24 cellular contexts compared by ENCODE assay signal in genomic region chr3:38597502-38598060, GRCh38. TPM values are rescaled to one million over a fixed set of nuclear protein-coding genes. Genes with fewer than 3 reads are reported as not detected.
"Had no signal": no experiment of that assay in that cellular context is flagged by ENCODE, and none has a peak within 500 bp of the region (broad histone marks: within the 10 kb centered on the region; RNA-seq: fewer than 3 reads in every experiment).

No MANE protein-coding gene starts in this region.

- H3K27ac ChIP-seq: brain microvascular endothelial cell, epithelial cell of prostate, esophagus squamous epithelium, left lung, pancreas, psoas muscle, suprapubic skin, tibial artery had no signal

- H3K36me3 Mint-ChIP-seq: activated CD8-positive, alpha-beta memory T cell treated with anti-CD3 and anti-CD28 coated beads, Interleukin-2, amount 10 ng/mL, durations not matched to agents 7 days and 5 days; activated naive CD8-positive, alpha-beta T cell treated with anti-CD3 and anti-CD28 coated beads, Interleukin-2, amount 10 ng/mL, durations not matched to agents 7 days and 5 days had no signal

- H3K4me1 Mint-ChIP-seq: activated B cell treated with CpG ODN at 0.5 μM for 24 hours; activated CD8-positive, alpha-beta memory T cell treated with anti-CD3 and anti-CD28 coated beads, Interleukin-2, amount 10 ng/mL, durations not matched to agents 7 days and 5 days; activated naive CD8-positive, alpha-beta T cell treated with anti-CD3 and anti-CD28 coated beads, Interleukin-2, amount 10 ng/mL, durations not matched to agents 7 days and 5 days; nephron had no signal

- H3K27me3 ChIP-seq: brain microvascular endothelial cell, esophagus squamous epithelium, pancreas, suprapubic skin, tibial artery had no signal

- H3K4me3 ChIP-seq: esophagus squamous epithelium, left lung, lung, pancreas, psoas muscle, suprapubic skin, tibial artery had no signal

- H3K4me1 ChIP-seq: esophagus squamous epithelium, left lung, pancreas, psoas muscle, suprapubic skin, tibial artery had no signal

- FAIRE-seq: astrocyte, endometrium, pancreas had no signal

- DNase-seq: activated B cell treated with CpG ODN at 0.5 μM for 24 hours; activated CD8-positive, alpha-beta memory T cell treated with anti-CD3 and anti-CD28 coated beads, Interleukin-2, amount 10 ng/mL, durations not matched to agents 7 days and 5 days; activated CD8-positive, alpha-beta T cell treated with anti-CD3 and anti-CD28 coated beads, Interleukin-2, amount 10 ng/mL, durations not matched to agents 7 days and 5 days; activated naive CD4-positive, alpha-beta T cell treated with anti-CD3 and anti-CD28 coated beads for 36 hours; activated naive CD8-positive, alpha-beta T cell treated with anti-CD3 and anti-CD28 coated beads, Interleukin-2, amount 10 ng/mL, durations not matched to agents 7 days and 5 days; activated T-cell treated with anti-CD3 and anti-CD28 coated beads, Interleukin-2, amount 50 U/mL, for 72 hours; brain microvascular endothelial cell; central memory CD4-positive, alpha-beta T cell; esophagus squamous epithelium; foreskin melanocyte; mesendoderm; stimulated activated naive CD4-positive, alpha-beta T cell had no signal

- H3K27ac Mint-ChIP-seq: activated B cell treated with CpG ODN at 0.5 μM for 24 hours; activated CD8-positive, alpha-beta memory T cell treated with anti-CD3 and anti-CD28 coated beads, Interleukin-2, amount 10 ng/mL, durations not matched to agents 7 days and 5 days; activated CD8-positive, alpha-beta T cell treated with anti-CD3 and anti-CD28 coated beads, Interleukin-2, amount 10 ng/mL, durations not matched to agents 7 days and 5 days; activated naive CD4-positive, alpha-beta T cell treated with anti-CD3 and anti-CD28 coated beads for 36 hours; activated naive CD8-positive, alpha-beta T cell treated with anti-CD3 and anti-CD28 coated beads, Interleukin-2, amount 10 ng/mL, durations not matched to agents 7 days and 5 days; activated T-cell treated with anti-CD3 and anti-CD28 coated beads, Interleukin-2, amount 50 U/mL, for 72 hours; dendritic cell treated with granulocyte-macrophage colony-stimulating factor and Interleukin-4, amounts not matched to agents 40 ng/mL and 50 ng/mL, for 4 days; nephron had no signal

- ATAC-seq: activated CD8-positive, alpha-beta memory T cell treated with anti-CD3 and anti-CD28 coated beads, Interleukin-2, amount 10 ng/mL, durations not matched to agents 7 days and 5 days; activated CD8-positive, alpha-beta T cell treated with anti-CD3 and anti-CD28 coated beads, Interleukin-2, amount 10 ng/mL, durations not matched to agents 7 days and 5 days; activated T-cell treated with anti-CD3 and anti-CD28 coated beads, Interleukin-2, amount 50 U/mL, for 72 hours; left lung; pancreas had no signal

- H3K36me3 ChIP-seq: brain microvascular endothelial cell, esophagus squamous epithelium, left lung, pancreas, suprapubic skin, tibial artery had no signal

- H3K9me3 ChIP-seq: esophagus squamous epithelium, left lung, pancreas, psoas muscle, suprapubic skin, tibial artery had no signal

- H3K4me3 Mint-ChIP-seq: activated B cell treated with CpG ODN at 0.5 μM for 24 hours; activated CD8-positive, alpha-beta memory T cell treated with anti-CD3 and anti-CD28 coated beads, Interleukin-2, amount 10 ng/mL, durations not matched to agents 7 days and 5 days; activated CD8-positive, alpha-beta T cell treated with anti-CD3 and anti-CD28 coated beads, Interleukin-2, amount 10 ng/mL, durations not matched to agents 7 days and 5 days; activated naive CD4-positive, alpha-beta T cell treated with anti-CD3 and anti-CD28 coated beads for 36 hours; activated naive CD8-positive, alpha-beta T cell treated with anti-CD3 and anti-CD28 coated beads, Interleukin-2, amount 10 ng/mL, durations not matched to agents 7 days and 5 days; activated T-cell treated with anti-CD3 and anti-CD28 coated beads, Interleukin-2, amount 50 U/mL, for 72 hours; dendritic cell treated with granulocyte-macrophage colony-stimulating factor and Interleukin-4, amounts not matched to agents 40 ng/mL and 50 ng/mL, for 4 days; nephron had no signal

- H3K27me3 Mint-ChIP-seq: dendritic cell treated with granulocyte-macrophage colony-stimulating factor and Interleukin-4, amounts not matched to agents 40 ng/mL and 50 ng/mL, for 4 days had no signal

- H3K9me3 Mint-ChIP-seq: activated B cell treated with CpG ODN at 0.5 μM for 24 hours; activated naive CD4-positive, alpha-beta T cell treated with anti-CD3 and anti-CD28 coated beads for 36 hours; activated naive CD8-positive, alpha-beta T cell treated with anti-CD3 and anti-CD28 coated beads, Interleukin-2, amount 10 ng/mL, durations not matched to agents 7 days and 5 days; activated T-cell treated with anti-CD3 and anti-CD28 coated beads, Interleukin-2, amount 50 U/mL, for 72 hours; dendritic cell treated with granulocyte-macrophage colony-stimulating factor and Interleukin-4, amounts not matched to agents 40 ng/mL and 50 ng/mL, for 4 days; nephron had no signal

RNA-seq across cellular contexts. Expression of gene SCN5A, which starts 51.9 kb away (rescaled TPM):
- total RNA-seq: activated B cell treated with CpG ODN at 0.5 μM for 24 hours; activated CD8-positive, alpha-beta memory T cell treated with anti-CD3 and anti-CD28 coated beads, Interleukin-2, amount 10 ng/mL, durations not matched to agents 7 days and 5 days; mononuclear cell had no signal
